In the genomic region with DNA sequence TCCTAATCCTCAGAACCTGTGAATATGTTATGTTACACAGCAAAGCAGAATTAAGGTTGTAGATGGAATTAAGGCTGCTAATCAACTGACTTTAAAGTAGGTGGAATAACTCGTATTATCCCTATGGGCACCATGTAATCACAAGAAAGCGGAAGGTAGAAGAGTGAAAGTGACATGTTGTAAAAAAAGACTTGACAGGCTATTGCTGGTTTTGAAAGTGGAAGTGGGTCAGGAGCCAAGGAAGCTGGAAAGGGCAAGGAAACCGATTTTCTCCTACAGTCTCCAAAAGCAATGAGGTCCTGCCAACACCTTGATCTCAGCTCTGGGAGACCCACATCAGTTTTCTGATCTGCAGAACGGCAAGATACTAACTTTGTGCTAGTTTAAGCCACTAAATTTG, we compare ENCODE assay signal across 22 cellular contexts.
"Had no signal": no experiment of that assay in that cellular context is flagged by ENCODE, and none has a peak within 500 bp of the region (broad histone marks: within the 10 kb centered on the region; RNA-seq: fewer than 3 reads in every experiment).

No MANE protein-coding gene starts in this region.

- H3K4me3 Mint-ChIP-seq: activated CD4-positive, alpha-beta T cell treated with anti-CD3 and anti-CD28 coated beads, Interleukin-2, amount 10 ng/mL, durations not matched to agents 7 days and 5 days; activated T-cell treated with anti-CD3 and anti-CD28 coated beads, Interleukin-2, amount 50 U/mL, for 4 hours; nephron progenitor cell; stimulated activated memory B cell treated with anti-CD40 and anti-IgM and Interleukin-4, amounts not matched to agents 10 μg/mL and 1 μg/mL and 100 μg/mL, for 72 hours had no signal

- FAIRE-seq: astrocyte had no signal

- H3K9me3 ChIP-seq: breast epithelium, gastroesophageal sphincter, heart left ventricle, left lung, sigmoid colon, testis, upper lobe of left lung had no signal

- H3K9me3 Mint-ChIP-seq: activated CD4-positive, alpha-beta T cell treated with anti-CD3 and anti-CD28 coated beads, Interleukin-2, amount 10 ng/mL, durations not matched to agents 7 days and 5 days; activated T-cell treated with anti-CD3 and anti-CD28 coated beads, Interleukin-2, amount 50 U/mL, for 4 hours; nephron progenitor cell; stimulated activated memory B cell treated with anti-CD40 and anti-IgM and Interleukin-4, amounts not matched to agents 10 μg/mL and 1 μg/mL and 100 μg/mL, for 72 hours had no signal

- H3K27ac ChIP-seq: breast epithelium, gastroesophageal sphincter, heart left ventricle, left lung, sigmoid colon, testis, upper lobe of left lung had no signal

- H3K4me1 Mint-ChIP-seq: activated CD4-positive, alpha-beta T cell treated with anti-CD3 and anti-CD28 coated beads, Interleukin-2, amount 10 ng/mL, durations not matched to agents 7 days and 5 days; stimulated activated memory B cell treated with anti-CD40 and anti-IgM and Interleukin-4, amounts not matched to agents 10 μg/mL and 1 μg/mL and 100 μg/mL, for 72 hours had no signal

- ATAC-seq: activated T-cell treated with anti-CD3 and anti-CD28 coated beads, Interleukin-2, amount 50 U/mL, for 4 hours; esophagus mucosa; gastroesophageal sphincter; heart left ventricle; left lung; stimulated activated memory B cell treated with anti-CD40 and anti-IgM and Interleukin-4, amounts not matched to agents 10 μg/mL and 1 μg/mL and 100 μg/mL, for 72 hours had no signal

- H3K27me3 Mint-ChIP-seq: activated CD4-positive, alpha-beta T cell treated with anti-CD3 and anti-CD28 coated beads, Interleukin-2, amount 10 ng/mL, durations not matched to agents 7 days and 5 days; stimulated activated memory B cell treated with anti-CD40 and anti-IgM and Interleukin-4, amounts not matched to agents 10 μg/mL and 1 μg/mL and 100 μg/mL, for 72 hours had no signal

- H3K36me3 Mint-ChIP-seq: stimulated activated memory B cell treated with anti-CD40 and anti-IgM and Interleukin-4, amounts not matched to agents 10 μg/mL and 1 μg/mL and 100 μg/mL, for 72 hours had no signal

- H3K27me3 ChIP-seq: breast epithelium, gastroesophageal sphincter, heart left ventricle, left lung, sigmoid colon, testis, upper lobe of left lung had no signal

- H3K4me3 ChIP-seq: breast epithelium, gastroesophageal sphincter, heart left ventricle, left lung, sigmoid colon, testis, upper lobe of left lung had no signal

- H3K27ac Mint-ChIP-seq: activated CD4-positive, alpha-beta T cell treated with anti-CD3 and anti-CD28 coated beads, Interleukin-2, amount 10 ng/mL, durations not matched to agents 7 days and 5 days; nephron progenitor cell; stimulated activated memory B cell treated with anti-CD40 and anti-IgM and Interleukin-4, amounts not matched to agents 10 μg/mL and 1 μg/mL and 100 μg/mL, for 72 hours had no signal

- H3K4me1 ChIP-seq: breast epithelium, gastroesophageal sphincter, left lung, sigmoid colon, testis, upper lobe of left lung had no signal

- DNase-seq: activated CD4-positive, alpha-beta T cell treated with anti-CD3 and anti-CD28 coated beads, Interleukin-2, amount 10 ng/mL, durations not matched to agents 7 days and 5 days; activated CD8-positive, alpha-beta memory T cell treated with anti-CD3 and anti-CD28 coated beads, Interleukin-2, amount 50 U/mL, for 4 hours; activated effector memory CD4-positive, alpha-beta T cell treated with anti-CD3 and anti-CD28 coated beads, Interleukin-2, amount 50 U/mL, for 16 hours; activated naive CD4-positive, alpha-beta T cell treated with anti-CD3 and anti-CD28 coated beads, Interleukin-2, amount 50 U/mL, for 16 hours; activated T-cell treated with anti-CD3 and anti-CD28 coated beads, Interleukin-2, amount 50 U/mL, for 4 hours; cerebellar nuclear complex; cortex of kidney; heart left ventricle; left lung; nephron progenitor cell; nucleus accumbens; posterior cingulate gyrus; sigmoid colon; stimulated activated CD4-positive, alpha-beta T cell treated with anti-CD3 and anti-CD28 coated beads, Interleukin-4, amount 100 ng/mL, for 4 hours; T1000; testis; upper lobe of left lung had no signal

- H3K36me3 ChIP-seq: breast epithelium, gastroesophageal sphincter, heart left ventricle, left lung, sigmoid colon, upper lobe of left lung had no signal
